Comparison of ENCODE assay signal across 24 cellular contexts in the genomic region with DNA sequence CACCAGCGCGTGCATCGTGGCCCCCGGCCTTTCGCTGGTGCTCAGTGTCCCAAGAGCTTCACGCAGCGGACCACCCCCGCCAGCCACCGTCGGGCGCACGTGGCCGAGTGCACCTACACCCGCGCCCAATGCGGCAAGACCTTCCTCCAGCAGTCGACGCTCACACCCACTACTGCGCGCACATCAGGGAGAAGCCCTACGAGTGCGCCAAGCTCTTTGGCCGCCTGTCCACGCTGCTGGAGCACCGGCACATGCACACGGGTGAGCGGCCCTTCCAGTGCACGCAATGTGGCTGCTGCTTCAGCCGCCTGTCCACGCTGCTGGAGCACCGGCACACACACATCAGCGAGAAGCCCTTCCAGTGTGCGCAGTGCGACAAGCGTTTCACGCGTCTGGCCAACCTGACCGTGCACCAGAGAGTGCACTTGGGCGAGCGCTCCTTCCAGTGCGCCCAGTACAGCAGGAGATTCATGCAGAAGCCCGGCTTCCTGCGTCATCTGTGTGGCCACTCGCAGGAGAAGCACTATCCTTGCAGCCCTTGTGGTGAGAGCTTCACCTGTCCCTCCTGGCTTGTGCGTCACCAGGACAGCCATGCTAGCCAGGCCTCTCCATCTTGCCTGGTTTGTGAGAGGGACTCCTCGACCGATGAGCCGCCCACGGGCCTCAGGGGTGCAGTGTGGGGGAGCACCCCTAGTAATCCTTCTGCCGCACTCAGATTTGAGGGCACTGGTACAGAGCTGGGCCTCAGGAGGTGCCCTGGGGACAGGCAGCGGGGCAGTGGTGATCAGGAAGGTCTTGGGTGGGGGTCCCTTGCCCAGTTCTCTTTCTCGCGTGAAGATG.
"Had no signal": no experiment of that assay in that cellular context is flagged by ENCODE, and none has a peak within 500 bp of the region (broad histone marks: within the 10 kb centered on the region; RNA-seq: fewer than 3 reads in every experiment).

No MANE protein-coding gene starts in this region.

- H3K4me2 ChIP-seq: KMS-11 had no signal

- H3K36me3 ChIP-seq: SJCRH30 had no signal

- H3K27me3 ChIP-seq: SJCRH30 had no signal

- H3K9ac ChIP-seq: KMS-11 had no signal

- ATAC-seq: Panc1, PC-3, SK-N-SH treated with all-trans-retinoic acid at 6 μM for 48 hours had no signal

- H3K4me3 ChIP-seq: SJCRH30 had no signal

- FAIRE-seq: HTR-8/SVneo had no signal

- H3K4me1 ChIP-seq: SJCRH30 had no signal

- DNase-seq: Kasumi-1; MM.1S; NCI-H1092 treated with DMSO at 0.1 percent for 48 hours; NCI-H1436 treated with DMSO at 0.1 percent for 48 hours; NCI-H1694 treated with DMSO at 0.1 percent for 48 hours; NCI-H1930; NCI-H2081; NCI-H2107; NCI-H226; NCI-H446; NCI-H510A; NCI-H524 treated with DMSO at 0.1 percent for 48 hours; NCI-H69; NCI-H774; NK-92 treated with Interleukin-12 subunit alpha and Interleukin-12 subunit beta, amount 100 ng/mL, for 24 hours; PC-3; SHP77 treated with DMSO at 0.1 percent for 48 hours; SJCRH30 had no signal

- H3K27ac ChIP-seq: HL-60, KMS-11, RWPE1, SJCRH30 had no signal

- H3K9me3 ChIP-seq: SJCRH30 had no signal
